Comparison of ENCODE assay signal across 8 cellular contexts in genomic region chr12:122895290-122895689, GRCh38. TPM values are rescaled to one million over a fixed set of nuclear protein-coding genes. Genes with fewer than 3 reads are reported as not detected.
DNase-seq lines count a peak whose midpoint lies in the region; ATAC-seq and TF ChIP-seq lines count a peak whose summit lies in the region.

No MANE protein-coding gene starts in this region.

- POLR2A ChIA-PET in WTC11 (lab: Charles Lee), result no interaction called here

- peak overlapping the region; percentile 63 for H3K27ac Mint-ChIP-seq in WTC11

- H3K27me3 ChIP-seq in cardiac muscle cell, result no peaks in the 10 kb centered on the region

- DNase-seq in GM12865 (ENCODE audit: low read depth), result no peak
- DNase-seq in WTC11 (ENCODE audit: low spot score), result no peak
- no peak for DNase-seq in cardiac muscle cell (ENCODE audit: low read depth in 1 of 2, low spot score in 1 of 2)
- no peak for DNase-seq in sciatic nerve (ENCODE audit: low spot score)
- DNase-seq in Kasumi-1 (lab: John Stamatoyannopoulos, UW), result no peak
- no peak for DNase-seq in NAMALWA (ENCODE audit: low spot score)
- no peak for DNase-seq in DMS114 treated with DMSO at 0.1 percent for 48 hours (lab: John Stamatoyannopoulos, UW; ENCODE audit: unreplicated experiment)

- ATAC-seq in WTC11, result no peak
- peak; percentile 31 for ATAC-seq in sciatic nerve
- ATAC-seq in GM18511 (IDR thresholded peaks at IDR 0.05; ENCODE audit: unreplicated experiment), result no peak

- H3K27ac ChIP-seq in cardiac muscle cell, result peak overlapping the region; percentile 99

- H3K36me3 Mint-ChIP-seq in WTC11, result no peaks in the 10 kb centered on the region

- H3K9me3 ChIP-seq in cardiac muscle cell (ENCODE audit: low read depth), result no peaks in the 10 kb centered on the region

- peak overlapping the region; percentile 83 for H3K4me3 Mint-ChIP-seq in WTC11

- peaks cover 68% of the 10 kb centered on the region for H3K27me3 Mint-ChIP-seq in WTC11 (ENCODE audit: low read depth)

- no peak for TF ChIP-seq CTCF in GM12865 (IDR thresholded peaks at IDR 0.05; ENCODE audit: insufficient read depth, low read depth, low read length, missing control alignments)
- no peak for TF ChIP-seq CTCF in WTC11 (IDR thresholded peaks at IDR 0.05)
- no peak for TF ChIP-seq CTCF in cardiac muscle cell (IDR thresholded peaks at IDR 0.05; ENCODE audit: low read depth, low read length)

- peaks cover 45% of the 10 kb centered on the region for H3K4me1 Mint-ChIP-seq in WTC11

- intact Hi-C loops in sciatic nerve (cut with DNase I), result no loop called here

- H3K9me3 Mint-ChIP-seq in WTC11, result peaks cover 6% of the 10 kb centered on the region

- H3K4me1 ChIP-seq in cardiac muscle cell (ENCODE audit: low read depth), result peaks cover 37% of the 10 kb centered on the region

- CTCF ChIA-PET in WTC11 (lab: Charles Lee), result no interaction called here

- H3K4me3 ChIP-seq in GM12865 (ENCODE audit: low read depth, low read length), result peak overlapping the region; percentile 71
- H3K4me3 ChIP-seq in cardiac muscle cell, result peak overlapping the region; percentile 74

- H3K36me3 ChIP-seq in cardiac muscle cell, result no peaks in the 10 kb centered on the region

TF ChIP-seq in WTC11, 78 proteins besides CTCF, POLR2A, EP300 and RAD21 (continues in another document):
- TF ChIP-seq AFF4 (CRISPR knock-in tag; IDR thresholded peaks at IDR 0.05; ENCODE audit: borderline replicate concordance) (no peak), ZBTB43 (CRISPR knock-in tag; IDR thresholded peaks at IDR 0.05) (no peak), ZNF121 (CRISPR knock-in tag; IDR thresholded peaks at IDR 0.05) (no peak), ZNF317 (CRISPR knock-in tag; IDR thresholded peaks at IDR 0.05; ENCODE audit: borderline replicate concordance, low read depth) (no peak), ARID4B (CRISPR knock-in tag; IDR thresholded peaks at IDR 0.05; ENCODE audit: borderline replicate concordance) (no peak), USF1 (CRISPR knock-in tag; IDR thresholded peaks at IDR 0.05) (no peak), ATF2 (CRISPR knock-in tag; IDR thresholded peaks at IDR 0.05; ENCODE audit: borderline replicate concordance, low read depth) (no peak), IRF2 (CRISPR knock-in tag; IDR thresholded peaks at IDR 0.05; ENCODE audit: borderline replicate concordance, low read depth) (no peak), RELA (CRISPR knock-in tag; IDR thresholded peaks at IDR 0.05; ENCODE audit: borderline replicate concordance) (no peak), CREM (CRISPR knock-in tag; IDR thresholded peaks at IDR 0.05) (no peak), USF2 (CRISPR knock-in tag; IDR thresholded peaks at IDR 0.05) (no peak), FOXK1 (CRISPR knock-in tag; IDR thresholded peaks at IDR 0.05) (no peak)

RNA-seq across cellular contexts. Expression of gene VPS37B, which starts 0.6 kb away (rescaled TPM):
- total RNA-seq in WTC11 (2021) (10.4 to 18.1 TPM (median 11.4 TPM) in 3 replicates), cardiac muscle cell (47.3 and 52.1 TPM in 2 replicates), sciatic nerve (24.8 TPM)
- 31.7 and 47.4 TPM in 2 replicates for polyA plus RNA-seq in cardiac muscle cell
